10 cellular contexts compared by ENCODE assay signal in genomic region chr2:47437287-47437686, GRCh38. TPM values are rescaled to one million over a fixed set of nuclear protein-coding genes. Genes with fewer than 3 reads are reported as not detected.
DNase-seq lines count a peak whose midpoint lies in the region; ATAC-seq, FAIRE-seq and TF ChIP-seq lines count a peak whose summit lies in the region.
"Had no signal": no experiment of that assay in that cellular context is flagged by ENCODE, and none has a peak within 500 bp of the region (broad histone marks: within the 10 kb centered on the region; RNA-seq: fewer than 3 reads in every experiment).

No MANE protein-coding gene starts in this region.

- no peak overlapping the region for H3K27ac ChIP-seq in PC-3 (ENCODE audit: low read length)
- H3K27ac ChIP-seq in small intestine (ENCODE audit: low read depth in 1 of 2, low read length in 1 of 2), result no peak overlapping the region
- H3K27ac ChIP-seq: SJCRH30 had no signal

- no TSS peak for BruUV-seq in PC-3 (replicated peaks; lab: Mats Ljungman, UMichigan)

- POLR2A ChIA-PET in PC-3 (lab: Charles Lee; ENCODE audit: unreplicated experiment), result interaction anchor here (0.6 kb wide), 2 partner anchors 11 to 330 kb away, joined by 5 to 7 read pairs; no protein-coding TSS in a partner anchor

- peak; percentile 42 for TF ChIP-seq CTCF in PC-3 (conservative IDR thresholded peaks at IDR 0.05; ENCODE audit: low read depth, low read length)
- TF ChIP-seq CTCF in fibroblast of pulmonary artery (IDR thresholded peaks at IDR 0.05; ENCODE audit: low read length, missing control alignments), result peak; percentile 40

- DNase-seq in NCI-H1436 (lab: John Stamatoyannopoulos, UW), result peak; percentile 28
- DNase-seq in NCI-H1436 treated with DMSO at 0.1 percent for 48 hours (lab: John Stamatoyannopoulos, UW), result no peak
- DNase-seq in PC-3, result peak; percentile 42
- peak; percentile 73 for DNase-seq in fibroblast of pulmonary artery (ENCODE audit: low read depth)
- peak; percentile 3 for DNase-seq in small intestine
- no peak for DNase-seq in NCI-H2081 treated with DMSO at 0.1 percent for 48 hours (lab: John Stamatoyannopoulos, UW)
- DNase-seq in activated T-helper 2 cell treated with anti-CD3 and anti-CD28 coated beads, Interferon-gamma antibody, Interleukin-2, Interleukin-4, amounts not matched to agents 10 μg/mL and 5 μg/mL and 100 μg/mL, durations not matched to agents 14 hours and 24 hours and 36 hours (ENCODE audit: low spot score), result no peak
- DNase-seq in NCI-H128 (lab: John Stamatoyannopoulos, UW; ENCODE audit: unreplicated experiment), result no peak

- no peak overlapping the region for H2AFZ ChIP-seq in PC-3 (ENCODE audit: low read length)

- no peaks in the 10 kb centered on the region; the same call in 1 of the 2 replicates for H4K20me1 ChIP-seq in PC-3 (ENCODE audit: low read length)

- H3K27ac Mint-ChIP-seq in activated T-helper 2 cell treated with anti-CD3 and anti-CD28 coated beads, Interferon-gamma antibody, Interleukin-2, Interleukin-4, amounts not matched to agents 10 μg/mL and 5 μg/mL and 100 μg/mL, durations not matched to agents 14 hours and 24 hours and 36 hours, result no peak overlapping the region

- H3K4me3 ChIP-seq in PC-3 (ENCODE audit: low read length) (no peak overlapping the region), fibroblast of pulmonary artery (replicated peaks; ENCODE audit: low read depth, low read length) (no peak overlapping the region), small intestine (ENCODE audit: low read depth in 1 of 2, low read length in 2 of 2) (no peak overlapping the region)
- H3K4me3 ChIP-seq: SJCRH30 had no signal

- H3K9me2 ChIP-seq in PC-3 (replicated peaks; ENCODE audit: low read length), result no peaks in the 10 kb centered on the region

- H3K4me3 Mint-ChIP-seq in activated T-helper 2 cell treated with anti-CD3 and anti-CD28 coated beads, Interferon-gamma antibody, Interleukin-2, Interleukin-4, amounts not matched to agents 10 μg/mL and 5 μg/mL and 100 μg/mL, durations not matched to agents 14 hours and 24 hours and 36 hours (ENCODE audit: low read depth), result no peak overlapping the region
- H3K4me3 Mint-ChIP-seq: memory B cell had no signal

- no peak overlapping the region for H3K9ac ChIP-seq in PC-3 (ENCODE audit: low read length)

- H3K36me3 ChIP-seq in PC-3 (ENCODE audit: low read depth, low read length) (peaks cover 20% of the 10 kb centered on the region; the same call in 1 of the 2 replicates), small intestine (ENCODE audit: control insufficient read depth in 2 of 2, insufficient read depth in 2 of 2, low read length in 2 of 2) (peaks cover 0 to 1% of the 10 kb centered on the region in 2 donors)

- intact Hi-C loops in PC-3 (cut with micrococcal nuclease), result loop anchor here (2.0 kb wide), 1 partner anchor 332 kb away; no protein-coding TSS in a partner anchor
- intact Hi-C loops in activated T-helper 2 cell treated with anti-CD3 and anti-CD28 coated beads, Interferon-gamma antibody, Interleukin-2, Interleukin-4, amounts not matched to agents 10 μg/mL and 5 μg/mL and 100 μg/mL, durations not matched to agents 14 hours and 24 hours and 36 hours (cut with micrococcal nuclease), result no loop called here

- CTCF ChIA-PET in PC-3 (lab: Charles Lee), result interaction anchor here (0.5 to 1.4 kb wide), 9 partner anchors 33 to 812 kb away, joined by 3 to 20 read pairs (median 4); partner anchors contain the start of genes FBXO11, MSH2 and MSH6

- H3K4me2 ChIP-seq in PC-3 (ENCODE audit: low read length), result no peak overlapping the region

- 53 to 57% (median 55%) methylated on average over 4 of the region's 4 CpGs for WGBS in small intestine, 3 donors

- FAIRE-seq in small intestine (lab: Jason Lieb, UNC), result no peak

- no peaks in the 10 kb centered on the region for H3K9me3 ChIP-seq in PC-3 (ENCODE audit: low read length)
- H3K9me3 ChIP-seq in small intestine (ENCODE audit: control insufficient read depth, low read depth), result no peaks in the 10 kb centered on the region
- H3K9me3 ChIP-seq: SJCRH30 had no signal

- no peaks in the 10 kb centered on the region for H3F3A ChIP-seq in PC-3 (ENCODE audit: low read length, unreplicated experiment)

- no peaks in the 10 kb centered on the region for H3K4me1 Mint-ChIP-seq in activated T-helper 2 cell treated with anti-CD3 and anti-CD28 coated beads, Interferon-gamma antibody, Interleukin-2, Interleukin-4, amounts not matched to agents 10 μg/mL and 5 μg/mL and 100 μg/mL, durations not matched to agents 14 hours and 24 hours and 36 hours (ENCODE audit: low read depth)

- H3K79me2 ChIP-seq in PC-3 (ENCODE audit: low read length), result no peaks in the 10 kb centered on the region

- peaks cover 31% of the 10 kb centered on the region for H3K36me3 Mint-ChIP-seq in activated T-helper 2 cell treated with anti-CD3 and anti-CD28 coated beads, Interferon-gamma antibody, Interleukin-2, Interleukin-4, amounts not matched to agents 10 μg/mL and 5 μg/mL and 100 μg/mL, durations not matched to agents 14 hours and 24 hours and 36 hours (ENCODE audit: low read depth)

- H3K9me3 Mint-ChIP-seq in activated T-helper 2 cell treated with anti-CD3 and anti-CD28 coated beads, Interferon-gamma antibody, Interleukin-2, Interleukin-4, amounts not matched to agents 10 μg/mL and 5 μg/mL and 100 μg/mL, durations not matched to agents 14 hours and 24 hours and 36 hours, result no peaks in the 10 kb centered on the region

- H3K27me3 ChIP-seq in PC-3 (ENCODE audit: low read length), result no peaks in the 10 kb centered on the region
- no peaks in the 10 kb centered on the region for H3K27me3 ChIP-seq in small intestine (ENCODE audit: control insufficient read depth in 2 of 2, insufficient read depth in 2 of 2, low read length in 2 of 2)
- H3K27me3 ChIP-seq: SJCRH30 had no signal

- ATAC-seq in PC-3, result peak; percentile 22; the same call in 1 of the 2 replicates

- no peaks in the 10 kb centered on the region for H3K27me3 Mint-ChIP-seq in activated T-helper 2 cell treated with anti-CD3 and anti-CD28 coated beads, Interferon-gamma antibody, Interleukin-2, Interleukin-4, amounts not matched to agents 10 μg/mL and 5 μg/mL and 100 μg/mL, durations not matched to agents 14 hours and 24 hours and 36 hours (ENCODE audit: low read depth)
- H3K27me3 Mint-ChIP-seq: memory B cell had no signal

- H3K4me1 ChIP-seq in PC-3 (ENCODE audit: insufficient read depth, low read length) (no peaks in the 10 kb centered on the region), small intestine (ENCODE audit: control insufficient read depth in 2 of 2, insufficient read depth in 1 of 2, low read depth in 1 of 2, low read length in 1 of 2) (no peaks in the 10 kb centered on the region)
- H3K4me1 ChIP-seq: SJCRH30 had no signal

RNA-seq across cellular contexts. Expression of gene MSH2, which starts 34.3 kb away (rescaled TPM):
- 69.2 and 70.7 TPM in 2 replicates for total RNA-seq in PC-3 (2014; rRNA removed)
- 10 to 100 TPM in 1 of 3 donors, 1 to 10 TPM in 2; 4.0 to 15.7 (median 4.9) TPM for polyA plus RNA-seq in small intestine
- 66.2 and 66.7 TPM in 2 replicates for total RNA-seq in activated T-helper 2 cell treated with anti-CD3 and anti-CD28 coated beads, Interferon-gamma antibody, Interleukin-2, Interleukin-4, amounts not matched to agents 10 μg/mL and 5 μg/mL and 100 μg/mL, durations not matched to agents 14 hours and 24 hours and 36 hours

Comparison
In these comparisons a context has a peak if more than half of its experiments do, and no peak if none do; other contexts are left out.
1. DNase-seq: peak in NCI-H1436 (single experiment), PC-3 (single experiment), fibroblast of pulmonary artery (single experiment) and small intestine (single experiment); none in NCI-H1436 treated with DMSO at 0.1 percent for 48 hours (single experiment), NCI-H2081 treated with DMSO at 0.1 percent for 48 hours (single experiment), activated T-helper 2 cell treated with anti-CD3 and anti-CD28 coated beads, Interferon-gamma antibody, Interleukin-2, Interleukin-4, amounts not matched to agents 10 μg/mL and 5 μg/mL and 100 μg/mL, durations not matched to agents 14 hours and 24 hours and 36 hours (single experiment) and NCI-H128 (single experiment).